9 cellular contexts compared by ENCODE assay signal in genomic region chr6:41477572-41477971, GRCh38.
"Had no signal": no experiment of that assay in that cellular context is flagged by ENCODE, and none has a peak within 500 bp of the region (broad histone marks: within the 10 kb centered on the region; RNA-seq: fewer than 3 reads in every experiment).

No MANE protein-coding gene starts in this region.

- ATAC-seq: activated CD4-positive, CD25-positive, alpha-beta regulatory T cell treated with anti-CD3 and anti-CD28 coated beads, Interleukin-2, amount 50 U/mL, for 24 hours; gastroesophageal sphincter had no signal

- DNase-seq: activated naive CD4-positive, alpha-beta T cell treated with anti-CD3 and anti-CD28 coated beads, Interleukin-2, amount 50 U/mL, for 16 hours; adrenal gland; central memory CD4-positive, alpha-beta T cell; effector CD4-positive, alpha-beta T cell; kidney had no signal

- H3K27ac Mint-ChIP-seq: activated T-helper 2 cell treated with anti-CD3 and anti-CD28 coated beads, Interferon-gamma antibody, Interleukin-2, Interleukin-4, amounts not matched to agents 10 μg/mL and 5 μg/mL and 100 μg/mL, durations not matched to agents 14 hours and 24 hours and 36 hours had no signal

- H3K4me3 ChIP-seq: adrenal gland, coronary artery, gastroesophageal sphincter had no signal

- H3K36me3 ChIP-seq: adrenal gland, gastroesophageal sphincter had no signal

- H3K9me3 Mint-ChIP-seq: activated T-helper 2 cell treated with anti-CD3 and anti-CD28 coated beads, Interferon-gamma antibody, Interleukin-2, Interleukin-4, amounts not matched to agents 10 μg/mL and 5 μg/mL and 100 μg/mL, durations not matched to agents 14 hours and 24 hours and 36 hours had no signal

- H3K27me3 ChIP-seq: adrenal gland had no signal
